In genomic region chr14:64465208-64465821, GRCh38 we compare ENCODE assay signal across 8 cellular contexts. TPM values are rescaled to one million over a fixed set of nuclear protein-coding genes. Genes with fewer than 3 reads are reported as not detected.
DNase-seq lines count a peak whose midpoint lies in the region; ATAC-seq and TF ChIP-seq lines count a peak whose summit lies in the region.

A gene with protein sequence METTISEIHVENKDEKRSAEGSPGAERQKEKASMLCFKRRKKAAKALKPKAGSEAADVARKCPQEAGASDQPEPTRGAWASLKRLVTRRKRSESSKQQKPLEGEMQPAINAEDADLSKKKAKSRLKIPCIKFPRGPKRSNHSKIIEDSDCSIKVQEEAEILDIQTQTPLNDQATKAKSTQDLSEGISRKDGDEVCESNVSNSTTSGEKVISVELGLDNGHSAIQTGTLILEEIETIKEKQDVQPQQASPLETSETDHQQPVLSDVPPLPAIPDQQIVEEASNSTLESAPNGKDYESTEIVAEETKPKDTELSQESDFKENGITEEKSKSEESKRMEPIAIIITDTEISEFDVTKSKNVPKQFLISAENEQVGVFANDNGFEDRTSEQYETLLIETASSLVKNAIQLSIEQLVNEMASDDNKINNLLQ (plus strand): TSS chr14:64465499. CDS start chr14:64468395, 2,896 bp downstream.

- no peaks in the 10 kb centered on the region for H3K9me3 ChIP-seq in AG04450 (ENCODE audit: control insufficient read depth, insufficient read depth, low read length)
- H3K9me3 ChIP-seq in testis: no peaks in the 10 kb centered on the region

- TF ChIP-seq CTCF in AG04450 (IDR thresholded peaks at IDR 0.05; ENCODE audit: low read depth, low read length): no peak
- no peak for TF ChIP-seq CTCF in omental fat pad (IDR thresholded peaks at IDR 0.05)
- TF ChIP-seq CTCF in testis (IDR thresholded peaks at IDR 0.05): no peak

- no peaks in the 10 kb centered on the region for H3K36me3 ChIP-seq in testis (ENCODE audit: low read depth, missing control alignments)

- no peaks in the 10 kb centered on the region for H3K4me1 ChIP-seq in testis

- peak; percentile 64 for ATAC-seq in GM18909 (IDR thresholded peaks at IDR 0.05; ENCODE audit: poor library complexity, unreplicated experiment)
- ATAC-seq in HG03432 (IDR thresholded peaks at IDR 0.05; ENCODE audit: unreplicated experiment): peak; percentile 83
- peak; percentile 91 for ATAC-seq in omental fat pad (ENCODE audit: low FRiP score)

- no peak for DNase-seq in AG04450 (ENCODE audit: low read depth, low spot score)
- peak; percentile 45 for DNase-seq in OCI-M1 (lab: John Stamatoyannopoulos, UW)
- peak; percentile 52 for DNase-seq in activated effector memory CD4-positive, alpha-beta T cell treated with Interleukin-2 at 50 U/mL for 16 hours
- peak; percentile 79 for DNase-seq in germinal center (ENCODE audit: low spot score)
- DNase-seq in omental fat pad (ENCODE audit: low spot score): no peak
- DNase-seq in testis: peak; percentile 51

- POLR2A ChIA-PET in AG04450 (lab: Yijun Ruan, JAX): interaction anchor here (0.6 kb wide), 1 partner anchor 96 kb away, joined by 3 read pairs; no protein-coding TSS in a partner anchor

- H3K27ac ChIP-seq in AG04450 (ENCODE audit: low read depth, low read length): no peak within 1 kb of the TSS
- no peak within 1 kb of the TSS for H3K27ac ChIP-seq in testis

- CTCF ChIA-PET in AG04450 (lab: Charles Lee): interaction anchor here (0.6 to 2.5 kb wide), 5 partner anchors 14 to 300 kb away, joined by 3 to 11 read pairs (median 5); no protein-coding TSS in a partner anchor

- no peak for TF ChIP-seq POLR2A in testis (IDR thresholded peaks at IDR 0.05)

- intact Hi-C loops in testis (cut with DNase I; ENCODE audit: low total_unique reads): no loop called here

- 0 to 1% methylated on average over 17 to 19 of the region's 71 CpGs for WGBS in testis, 2 donors

- H3K27me3 ChIP-seq in AG04450 (ENCODE audit: control insufficient read depth, insufficient read depth, low read length) (no peaks in the 10 kb centered on the region), testis (no peaks in the 10 kb centered on the region)

- peak within 1 kb of the TSS; percentile 76 for H3K4me3 ChIP-seq in AG04450 (ENCODE audit: low read depth, low read length)
- H3K4me3 ChIP-seq in testis: peak within 1 kb of the TSS; percentile 73

RNA-seq across cellular contexts. Expression of the gene that starts here (rescaled TPM):
- polyA plus RNA-seq in AG04450 (2011; rRNA removed): 0.58 and 0.77 TPM in 2 replicates
- 0.60 and 0.78 TPM in 2 replicates for polyA minus RNA-seq in AG04450 (2011; rRNA and poly(A)+ RNA removed)
- total RNA-seq in omental fat pad: 1 to 10 TPM in 1 of 4 donors, under 1 TPM in 3; 0.47 to 1.4 (median 0.66) TPM
- under 1 TPM; 0.50 to 0.63 TPM for total RNA-seq in testis
- 0.29 TPM for polyA plus RNA-seq in testis (ENCODE audit: insufficient read depth, low read depth, low replicate concordance)

Comparison
In these comparisons a context has a peak if more than half of its experiments do, and no peak if none do; other contexts are left out.
1. Peak in DNase-seq and H3K4me3 ChIP-seq in testis; RNA of the gene not detected or under 1 TPM.
2. DNase-seq: peak in OCI-M1 (single experiment), activated effector memory CD4-positive, alpha-beta T cell treated with Interleukin-2 at 50 U/mL for 16 hours (single experiment) and germinal center (single experiment); none in AG04450 (single experiment) and omental fat pad (single experiment).
3. Peak in every context shown above with its lines, with median percentiles within 50 percentile points of each other: ATAC-seq.